In the genomic region with DNA sequence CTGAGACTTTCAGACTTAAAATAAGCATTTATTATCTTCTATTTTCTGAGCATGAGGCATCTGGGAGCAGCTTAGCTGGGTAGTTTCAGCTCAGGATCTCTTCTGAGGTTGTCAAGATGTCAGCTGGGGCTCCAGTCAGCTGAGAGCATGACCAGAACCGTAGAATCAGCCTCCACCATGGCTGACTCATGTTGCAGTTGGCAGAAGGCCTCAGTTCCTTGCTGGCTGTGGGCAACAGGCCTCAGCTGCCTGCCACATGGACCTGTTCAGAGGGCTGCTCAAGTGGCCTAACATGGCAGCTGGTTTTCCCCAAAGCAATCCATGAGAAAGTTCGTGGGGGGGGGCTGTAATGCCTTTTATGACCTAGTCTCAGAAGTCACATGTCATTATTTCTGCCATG, we compare ENCODE assay signal across 1 cellular context.
TF ChIP-seq lines count a peak whose summit lies in the region.

No MANE protein-coding gene starts in this region.

TF ChIP-seq in GM23338, 12 proteins besides CTCF, POLR2A, EP300 and RAD21:
- TF ChIP-seq, protein P1, sequence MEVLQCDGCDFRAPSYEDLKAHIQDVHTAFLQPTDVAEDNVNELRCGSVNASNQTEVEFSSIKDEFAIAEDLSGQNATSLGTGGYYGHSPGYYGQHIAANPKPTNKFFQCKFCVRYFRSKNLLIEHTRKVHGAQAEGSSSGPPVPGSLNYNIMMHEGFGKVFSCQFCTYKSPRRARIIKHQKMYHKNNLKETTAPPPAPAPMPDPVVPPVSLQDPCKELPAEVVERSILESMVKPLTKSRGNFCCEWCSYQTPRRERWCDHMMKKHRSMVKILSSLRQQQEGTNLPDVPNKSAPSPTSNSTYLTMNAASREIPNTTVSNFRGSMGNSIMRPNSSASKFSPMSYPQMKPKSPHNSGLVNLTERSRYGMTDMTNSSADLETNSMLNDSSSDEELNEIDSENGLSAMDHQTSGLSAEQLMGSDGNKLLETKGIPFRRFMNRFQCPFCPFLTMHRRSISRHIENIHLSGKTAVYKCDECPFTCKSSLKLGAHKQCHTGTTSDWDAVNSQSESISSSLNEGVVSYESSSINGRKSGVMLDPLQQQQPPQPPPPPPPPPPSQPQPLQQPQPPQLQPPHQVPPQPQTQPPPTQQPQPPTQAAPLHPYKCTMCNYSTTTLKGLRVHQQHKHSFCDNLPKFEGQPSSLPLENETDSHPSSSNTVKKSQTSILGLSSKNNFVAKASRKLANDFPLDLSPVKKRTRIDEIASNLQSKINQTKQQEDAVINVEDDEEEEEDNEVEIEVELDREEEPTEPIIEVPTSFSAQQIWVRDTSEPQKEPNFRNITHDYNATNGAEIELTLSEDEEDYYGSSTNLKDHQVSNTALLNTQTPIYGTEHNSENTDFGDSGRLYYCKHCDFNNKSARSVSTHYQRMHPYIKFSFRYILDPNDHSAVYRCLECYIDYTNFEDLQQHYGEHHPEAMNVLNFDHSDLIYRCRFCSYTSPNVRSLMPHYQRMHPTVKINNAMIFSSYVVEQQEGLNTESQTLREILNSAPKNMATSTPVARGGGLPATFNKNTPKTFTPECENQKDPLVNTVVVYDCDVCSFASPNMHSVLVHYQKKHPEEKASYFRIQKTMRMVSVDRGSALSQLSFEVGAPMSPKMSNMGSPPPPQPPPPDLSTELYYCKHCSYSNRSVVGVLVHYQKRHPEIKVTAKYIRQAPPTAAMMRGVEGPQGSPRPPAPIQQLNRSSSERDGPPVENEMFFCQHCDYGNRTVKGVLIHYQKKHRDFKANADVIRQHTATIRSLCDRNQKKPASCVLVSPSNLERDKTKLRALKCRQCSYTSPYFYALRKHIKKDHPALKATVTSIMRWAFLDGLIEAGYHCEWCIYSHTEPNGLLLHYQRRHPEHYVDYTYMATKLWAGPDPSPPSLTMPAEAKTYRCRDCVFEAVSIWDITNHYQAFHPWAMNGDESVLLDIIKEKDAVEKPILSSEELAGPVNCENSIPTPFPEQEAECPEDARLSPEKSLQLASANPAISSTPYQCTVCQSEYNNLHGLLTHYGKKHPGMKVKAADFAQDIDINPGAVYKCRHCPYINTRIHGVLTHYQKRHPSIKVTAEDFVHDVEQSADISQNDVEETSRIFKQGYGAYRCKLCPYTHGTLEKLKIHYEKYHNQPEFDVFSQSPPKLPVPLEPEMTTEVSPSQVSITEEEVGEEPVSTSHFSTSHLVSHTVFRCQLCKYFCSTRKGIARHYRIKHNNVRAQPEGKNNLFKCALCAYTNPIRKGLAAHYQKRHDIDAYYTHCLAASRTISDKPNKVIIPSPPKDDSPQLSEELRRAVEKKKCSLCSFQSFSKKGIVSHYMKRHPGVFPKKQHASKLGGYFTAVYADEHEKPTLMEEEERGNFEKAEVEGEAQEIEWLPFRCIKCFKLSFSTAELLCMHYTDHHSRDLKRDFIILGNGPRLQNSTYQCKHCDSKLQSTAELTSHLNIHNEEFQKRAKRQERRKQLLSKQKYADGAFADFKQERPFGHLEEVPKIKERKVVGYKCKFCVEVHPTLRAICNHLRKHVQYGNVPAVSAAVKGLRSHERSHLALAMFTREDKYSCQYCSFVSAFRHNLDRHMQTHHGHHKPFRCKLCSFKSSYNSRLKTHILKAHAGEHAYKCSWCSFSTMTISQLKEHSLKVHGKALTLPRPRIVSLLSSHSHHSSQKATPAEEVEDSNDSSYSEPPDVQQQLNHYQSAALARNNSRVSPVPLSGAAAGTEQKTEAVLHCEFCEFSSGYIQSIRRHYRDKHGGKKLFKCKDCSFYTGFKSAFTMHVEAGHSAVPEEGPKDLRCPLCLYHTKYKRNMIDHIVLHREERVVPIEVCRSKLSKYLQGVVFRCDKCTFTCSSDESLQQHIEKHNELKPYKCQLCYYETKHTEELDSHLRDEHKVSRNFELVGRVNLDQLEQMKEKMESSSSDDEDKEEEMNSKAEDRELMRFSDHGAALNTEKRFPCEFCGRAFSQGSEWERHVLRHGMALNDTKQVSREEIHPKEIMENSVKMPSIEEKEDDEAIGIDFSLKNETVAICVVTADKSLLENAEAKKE (CRISPR knock-in tag; IDR thresholded peaks at IDR 0.05) = no peak
- TF ChIP-seq ZNF331 (CRISPR knock-in tag; IDR thresholded peaks at IDR 0.05; ENCODE audit: low read depth) (no peak), POLR2AphosphoS5 (IDR thresholded peaks at IDR 0.05; ENCODE audit: low read depth) (no peak), ZNF114 (CRISPR knock-in tag; IDR thresholded peaks at IDR 0.05) (no peak), EZH2 (IDR thresholded peaks at IDR 0.05; ENCODE audit: low read depth, unreplicated experiment) (no peak), NANOG (IDR thresholded peaks at IDR 0.05; ENCODE audit: borderline replicate concordance) (no peak), EZH2phosphoT487 (IDR thresholded peaks at IDR 0.05; ENCODE audit: unreplicated experiment) (no peak), JUNB (IDR thresholded peaks at IDR 0.05; ENCODE audit: unreplicated experiment) (no peak), STAT1 (IDR thresholded peaks at IDR 0.05; ENCODE audit: unreplicated experiment) (no peak)
- TF ChIP-seq, protein P2, sequence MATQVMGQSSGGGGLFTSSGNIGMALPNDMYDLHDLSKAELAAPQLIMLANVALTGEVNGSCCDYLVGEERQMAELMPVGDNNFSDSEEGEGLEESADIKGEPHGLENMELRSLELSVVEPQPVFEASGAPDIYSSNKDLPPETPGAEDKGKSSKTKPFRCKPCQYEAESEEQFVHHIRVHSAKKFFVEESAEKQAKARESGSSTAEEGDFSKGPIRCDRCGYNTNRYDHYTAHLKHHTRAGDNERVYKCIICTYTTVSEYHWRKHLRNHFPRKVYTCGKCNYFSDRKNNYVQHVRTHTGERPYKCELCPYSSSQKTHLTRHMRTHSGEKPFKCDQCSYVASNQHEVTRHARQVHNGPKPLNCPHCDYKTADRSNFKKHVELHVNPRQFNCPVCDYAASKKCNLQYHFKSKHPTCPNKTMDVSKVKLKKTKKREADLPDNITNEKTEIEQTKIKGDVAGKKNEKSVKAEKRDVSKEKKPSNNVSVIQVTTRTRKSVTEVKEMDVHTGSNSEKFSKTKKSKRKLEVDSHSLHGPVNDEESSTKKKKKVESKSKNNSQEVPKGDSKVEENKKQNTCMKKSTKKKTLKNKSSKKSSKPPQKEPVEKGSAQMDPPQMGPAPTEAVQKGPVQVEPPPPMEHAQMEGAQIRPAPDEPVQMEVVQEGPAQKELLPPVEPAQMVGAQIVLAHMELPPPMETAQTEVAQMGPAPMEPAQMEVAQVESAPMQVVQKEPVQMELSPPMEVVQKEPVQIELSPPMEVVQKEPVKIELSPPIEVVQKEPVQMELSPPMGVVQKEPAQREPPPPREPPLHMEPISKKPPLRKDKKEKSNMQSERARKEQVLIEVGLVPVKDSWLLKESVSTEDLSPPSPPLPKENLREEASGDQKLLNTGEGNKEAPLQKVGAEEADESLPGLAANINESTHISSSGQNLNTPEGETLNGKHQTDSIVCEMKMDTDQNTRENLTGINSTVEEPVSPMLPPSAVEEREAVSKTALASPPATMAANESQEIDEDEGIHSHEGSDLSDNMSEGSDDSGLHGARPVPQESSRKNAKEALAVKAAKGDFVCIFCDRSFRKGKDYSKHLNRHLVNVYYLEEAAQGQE (IDR thresholded peaks at IDR 0.05; ENCODE audit: unreplicated experiment) = no peak
- TF ChIP-seq, protein P3, sequence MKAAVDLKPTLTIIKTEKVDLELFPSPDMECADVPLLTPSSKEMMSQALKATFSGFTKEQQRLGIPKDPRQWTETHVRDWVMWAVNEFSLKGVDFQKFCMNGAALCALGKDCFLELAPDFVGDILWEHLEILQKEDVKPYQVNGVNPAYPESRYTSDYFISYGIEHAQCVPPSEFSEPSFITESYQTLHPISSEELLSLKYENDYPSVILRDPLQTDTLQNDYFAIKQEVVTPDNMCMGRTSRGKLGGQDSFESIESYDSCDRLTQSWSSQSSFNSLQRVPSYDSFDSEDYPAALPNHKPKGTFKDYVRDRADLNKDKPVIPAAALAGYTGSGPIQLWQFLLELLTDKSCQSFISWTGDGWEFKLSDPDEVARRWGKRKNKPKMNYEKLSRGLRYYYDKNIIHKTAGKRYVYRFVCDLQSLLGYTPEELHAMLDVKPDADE (IDR thresholded peaks at IDR 0.05) = no peak
